ENCODE assay signal across 8 cellular contexts in genomic region chr20:41003143-41003932, GRCh38. TPM values are rescaled to one million over a fixed set of nuclear protein-coding genes. Genes with fewer than 3 reads are reported as not detected.
DNase-seq lines count a peak whose midpoint lies in the region; ATAC-seq and TF ChIP-seq lines count a peak whose summit lies in the region.

No MANE protein-coding gene starts in this region.

- H3K27ac ChIP-seq in OCI-LY1 (ENCODE audit: low read depth, low read length, poor library complexity, severe bottlenecking) (peak overlapping the region; percentile 82), esophagus squamous epithelium (peak overlapping the region; percentile 90 to 97 (median 95)), osteoblast (ENCODE audit: low read depth, low read length) (peak overlapping the region; percentile 97), thymus (ENCODE audit: low read depth) (peak overlapping the region; percentile 6)

- H2AFZ ChIP-seq in OCI-LY1 (ENCODE audit: low read length): peak overlapping the region; percentile 98
- H2AFZ ChIP-seq in osteoblast (ENCODE audit: low read length): peak overlapping the region; percentile 73

- intact Hi-C loops in esophagus squamous epithelium (cut with DNase I): no loop called here

- H3K79me2 ChIP-seq in OCI-LY1 (ENCODE audit: insufficient read depth, low read length) (no peaks in the 10 kb centered on the region), osteoblast (ENCODE audit: insufficient read depth, low read length) (no peaks in the 10 kb centered on the region)

- H3K27me3 ChIP-seq in OCI-LY1 (ENCODE audit: insufficient read depth, low read length): no peaks in the 10 kb centered on the region
- no peaks in the 10 kb centered on the region for H3K27me3 ChIP-seq in esophagus squamous epithelium
- H3K27me3 ChIP-seq in osteoblast (ENCODE audit: insufficient read depth, low read length): no peaks in the 10 kb centered on the region
- no peaks in the 10 kb centered on the region for H3K27me3 ChIP-seq in thymus (ENCODE audit: control insufficient read depth, insufficient read depth)

- H3K4me1 ChIP-seq in OCI-LY1 (ENCODE audit: insufficient read depth, low read length, severe bottlenecking): peaks cover 32% of the 10 kb centered on the region
- H3K4me1 ChIP-seq in esophagus squamous epithelium: peaks cover 39 to 62% (median 41%) of the 10 kb centered on the region in 3 donors
- peaks cover 43% of the 10 kb centered on the region for H3K4me1 ChIP-seq in osteoblast (ENCODE audit: insufficient read depth, low read length)
- H3K4me1 ChIP-seq in thymus (ENCODE audit: control insufficient read depth, insufficient read depth, low read length): peaks cover 2% of the 10 kb centered on the region

- H3K4me3 ChIP-seq in OCI-LY1 (ENCODE audit: low read depth, low read length, poor library complexity, severe bottlenecking) (no peak overlapping the region), esophagus squamous epithelium (peak overlapping the region in 3 of 4 donors; percentile 33 to 56 (median 34)), osteoblast (ENCODE audit: insufficient read depth, low read length) (peak overlapping the region; percentile 32), thymus (ENCODE audit: low read length) (no peak overlapping the region)

- H3K9ac ChIP-seq in OCI-LY1 (ENCODE audit: low read length): peak overlapping the region; percentile 46

- DNase-seq in NCI-H1436 (lab: John Stamatoyannopoulos, UW): peak; percentile 2
- no peak for DNase-seq in NCI-H1436 treated with DMSO at 0.1 percent for 48 hours (lab: John Stamatoyannopoulos, UW)
- peak; percentile 53 for DNase-seq in activated CD8-positive, alpha-beta memory T cell treated with anti-CD3 and anti-CD28 coated beads, Interleukin-2, amount 50 U/mL, for 1 hour (ENCODE audit: extremely low read depth)
- peak; percentile 38 for DNase-seq in esophagus squamous epithelium (lab: John Stamatoyannopoulos, UW)
- DNase-seq in osteoblast (ENCODE audit: insufficient read length, low spot score, missing footprints): peak; percentile 91

- H3F3A ChIP-seq in OCI-LY1 (ENCODE audit: insufficient read depth, low read length): no peaks in the 10 kb centered on the region

- ATAC-seq in GM21423 (IDR thresholded peaks at IDR 0.05; ENCODE audit: unreplicated experiment): no peak

- H3K4me2 ChIP-seq in OCI-LY1 (ENCODE audit: low read length) (peak overlapping the region; percentile 35), osteoblast (ENCODE audit: insufficient read depth, low read length) (peak overlapping the region; percentile 79)

- H4K20me1 ChIP-seq in OCI-LY1 (ENCODE audit: insufficient read depth, low read length) (no peaks in the 10 kb centered on the region), osteoblast (ENCODE audit: insufficient read depth, low read length) (no peaks in the 10 kb centered on the region)

- no peak for TF ChIP-seq POLR2A in esophagus squamous epithelium (IDR thresholded peaks at IDR 0.05)

- no peak for TF ChIP-seq CTCF in OCI-LY1 (IDR thresholded peaks at IDR 0.05; ENCODE audit: low read length)
- TF ChIP-seq CTCF in esophagus squamous epithelium (IDR thresholded peaks at IDR 0.05): no peak
- TF ChIP-seq CTCF in osteoblast (IDR thresholded peaks at IDR 0.05; ENCODE audit: extremely low read depth, low read depth, low read length): no peak

- WGBS in esophagus squamous epithelium, 2 donors: 15 to 26% methylated on average over 8 to 11 of the region's 12 CpGs
- 75% methylated on average over 12 of the region's 12 CpGs for WGBS in thymus

- H3K9me3 ChIP-seq in OCI-LY1 (ENCODE audit: low read length): peaks cover 5% of the 10 kb centered on the region; the same call in 1 of the 2 replicates
- no peaks in the 10 kb centered on the region for H3K9me3 ChIP-seq in esophagus squamous epithelium
- H3K9me3 ChIP-seq in osteoblast (ENCODE audit: low read depth, low read length): no peaks in the 10 kb centered on the region
- H3K9me3 ChIP-seq in thymus (ENCODE audit: control insufficient read depth): no peaks in the 10 kb centered on the region

- H3K9me2 ChIP-seq in OCI-LY1 (ENCODE audit: low read depth, low read length): no peaks in the 10 kb centered on the region

- peaks cover 12% of the 10 kb centered on the region; the same call in 1 of the 2 replicates for H3K36me3 ChIP-seq in OCI-LY1 (ENCODE audit: insufficient read depth, low read length)
- no peaks in the 10 kb centered on the region for H3K36me3 ChIP-seq in esophagus squamous epithelium
- no peaks in the 10 kb centered on the region for H3K36me3 ChIP-seq in osteoblast (ENCODE audit: insufficient read depth, low read length)
- no peaks in the 10 kb centered on the region for H3K36me3 ChIP-seq in thymus (ENCODE audit: control insufficient read depth, insufficient read depth)

RNA-seq across cellular contexts. Expression of gene TOP1, which starts 25.3 kb away (rescaled TPM):
- total RNA-seq in esophagus squamous epithelium (10 to 100 TPM; 23.1 to 49.9 (median 31.6) TPM), osteoblast (9.4 and 10.5 TPM in 2 replicates)
- polyA plus RNA-seq in thymus: 44.2 TPM

Comparison
In these comparisons a context has a peak if more than half of its experiments do, and no peak if none do; other contexts are left out.
1. H3K27ac ChIP-seq: peak in every context shown above with its lines; median percentile 97 in osteoblast; 95 in esophagus squamous epithelium; 82 in OCI-LY1; 6 in thymus.
2. H3K4me3 ChIP-seq: peak in esophagus squamous epithelium (3 of 4) and osteoblast (single experiment); none in OCI-LY1 (single experiment) and thymus (single experiment).